20 cellular contexts compared by ENCODE assay signal in the genomic region with DNA sequence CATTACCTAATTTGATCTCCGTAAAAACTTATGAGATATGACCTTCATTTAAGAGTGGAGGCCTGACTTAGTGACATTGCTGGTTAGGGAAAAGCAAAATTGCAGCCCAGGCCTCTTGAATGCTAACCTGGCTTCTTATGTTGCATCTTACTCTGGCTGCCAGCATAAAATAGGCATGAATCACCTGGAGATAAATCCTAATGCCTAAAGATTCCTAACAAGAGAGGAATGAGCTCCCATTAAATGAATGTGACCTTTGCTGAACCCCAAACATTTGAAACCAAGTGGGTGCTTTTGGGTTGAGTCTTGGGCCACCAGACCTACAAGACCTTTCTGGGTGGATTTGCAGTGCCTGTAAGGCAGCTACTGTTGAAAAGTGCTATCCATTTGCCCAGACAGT.
A peak's percentile ranks its signal among the peaks of the same experiment; 100 is the strongest.
DNase-seq lines count a peak whose midpoint lies in the region; ATAC-seq and TF ChIP-seq lines count a peak whose summit lies in the region.
"Had no signal": no experiment of that assay in that cellular context is flagged by ENCODE, and none has a peak within 500 bp of the region (broad histone marks: within the 10 kb centered on the region; RNA-seq: fewer than 3 reads in every experiment).

No MANE protein-coding gene starts in this region.

- no peaks in the 10 kb centered on the region for H3K79me2 ChIP-seq in PC-3 (ENCODE audit: low read length)

- H3K9me2 ChIP-seq in PC-3 (replicated peaks; ENCODE audit: low read length): no peaks in the 10 kb centered on the region

- 92% methylated on average over 1 of the region's 1 CpG; no CpG with 5 or more reads in 1 of the 2 experiments for WGBS in endodermal cell (ENCODE audit: insufficient coverage in 1 of 2, insufficient read length in 1 of 2), 2 experiments

- no TSS peak for BruUV-seq in PC-3 (replicated peaks; lab: Mats Ljungman, UMichigan)

- H3K4me3 ChIP-seq in PC-3 (ENCODE audit: low read length): no peak overlapping the region
- H3K4me3 ChIP-seq in endodermal cell (ENCODE audit: low read length): no peak overlapping the region
- H3K4me3 ChIP-seq: HAP-1, SJCRH30 had no signal

- ATAC-seq in PC-3: no peak

- POLR2A ChIA-PET in PC-3 (lab: Charles Lee; ENCODE audit: unreplicated experiment): no interaction called here

- CTCF ChIA-PET in PC-3 (lab: Charles Lee): no interaction called here

- intact Hi-C loops in PC-3 (cut with micrococcal nuclease): no loop called here

- H3K36me3 ChIP-seq in PC-3 (ENCODE audit: low read depth, low read length) (no peaks in the 10 kb centered on the region), endodermal cell (ENCODE audit: control insufficient read depth, insufficient read depth, low read length) (no peaks in the 10 kb centered on the region)
- H3K36me3 ChIP-seq: HAP-1, SJCRH30 had no signal

- H3K9me3 ChIP-seq in PC-3 (ENCODE audit: low read length) (peaks cover 6% of the 10 kb centered on the region; the same call in 1 of the 2 replicates), endodermal cell (ENCODE audit: control insufficient read depth, low read length) (peaks cover 6% of the 10 kb centered on the region)
- H3K9me3 ChIP-seq: HAP-1, SJCRH30 had no signal

- H3K27me3 ChIP-seq in PC-3 (ENCODE audit: low read length) (no peaks in the 10 kb centered on the region), endodermal cell (ENCODE audit: control insufficient read depth, insufficient read depth, low read length, poor library complexity, severe bottlenecking) (no peaks in the 10 kb centered on the region)
- H3K27me3 ChIP-seq: SJCRH30 had no signal

- no peak overlapping the region for H3K4me3 Mint-ChIP-seq in endodermal cell

- no peak overlapping the region for H3K9ac ChIP-seq in PC-3 (ENCODE audit: low read length)
- H3K9ac ChIP-seq in endodermal cell (ENCODE audit: extremely low read depth, low read length, poor library complexity, severe bottlenecking): no peak overlapping the region

- H3K4me2 ChIP-seq in PC-3 (ENCODE audit: low read length): no peak overlapping the region

- H3K27ac Mint-ChIP-seq in endodermal cell: no peak overlapping the region

- H3K4me1 ChIP-seq in PC-3 (ENCODE audit: insufficient read depth, low read length) (peaks cover 16% of the 10 kb centered on the region; the same call in 1 of the 2 replicates), endodermal cell (ENCODE audit: control insufficient read depth, insufficient read depth, low read length) (no peaks in the 10 kb centered on the region)
- H3K4me1 ChIP-seq: HAP-1, SJCRH30 had no signal

- H3K4me1 Mint-ChIP-seq in endodermal cell: peaks cover 14% of the 10 kb centered on the region

- no peaks in the 10 kb centered on the region for H3K36me3 Mint-ChIP-seq in endodermal cell (ENCODE audit: low read depth)

- H3K27me3 Mint-ChIP-seq in endodermal cell (ENCODE audit: insufficient read depth): no peaks in the 10 kb centered on the region

- TF ChIP-seq CTCF in PC-3 (conservative IDR thresholded peaks at IDR 0.05; ENCODE audit: low read depth, low read length) (no peak), endodermal cell (conservative IDR thresholded peaks at IDR 0.05) (no peak)

- H4K20me1 ChIP-seq in PC-3 (ENCODE audit: low read length): no peaks in the 10 kb centered on the region

- no peak overlapping the region for H2AFZ ChIP-seq in PC-3 (ENCODE audit: low read length)

- peak; percentile 3 for DNase-seq in HPDE6-E6E7 (ENCODE audit: extremely low spot score)
- DNase-seq in PC-3: peak; percentile 23
- peak; percentile 35 for DNase-seq in astrocyte of the hippocampus (ENCODE audit: low read depth, low spot score)
- peak; percentile 42 for DNase-seq in kidney tubule cell (ENCODE audit: low spot score)
- DNase-seq in T-helper 2 cell: no peak
- DNase-seq in endodermal cell: no peak
- DNase-seq in middle frontal gyrus (ENCODE audit: extremely low spot score, low spot score): no peak
- DNase-seq in occipital lobe (lab: John Stamatoyannopoulos, UW): no peak
- DNase-seq: ACHN, AML-193, COR-L47, DMS153, KG1, NCI-H1092, NCI-H146, NCI-H2081, NCI-H524, RPMI8226, SJCRH30 had no signal

- no peaks in the 10 kb centered on the region for H3F3A ChIP-seq in PC-3 (ENCODE audit: low read length, unreplicated experiment)

- H3K27ac ChIP-seq in PC-3 (ENCODE audit: low read length) (no peak overlapping the region), endodermal cell (ENCODE audit: low read depth, low read length) (no peak overlapping the region)
- H3K27ac ChIP-seq: SJCRH30 had no signal

- H3K9me3 Mint-ChIP-seq in endodermal cell: peaks cover 7% of the 10 kb centered on the region

Comparison
In these comparisons a context has a peak if more than half of its experiments do, and no peak if none do; other contexts are left out.
1. DNase-seq: peak in HPDE6-E6E7 (single experiment), PC-3 (single experiment), astrocyte of the hippocampus (single experiment) and kidney tubule cell (single experiment); none in T-helper 2 cell (0 of 5), endodermal cell (single experiment), middle frontal gyrus (single experiment) and occipital lobe (single experiment).